ENCODE assay signal across 8 cellular contexts in the genomic region with DNA sequence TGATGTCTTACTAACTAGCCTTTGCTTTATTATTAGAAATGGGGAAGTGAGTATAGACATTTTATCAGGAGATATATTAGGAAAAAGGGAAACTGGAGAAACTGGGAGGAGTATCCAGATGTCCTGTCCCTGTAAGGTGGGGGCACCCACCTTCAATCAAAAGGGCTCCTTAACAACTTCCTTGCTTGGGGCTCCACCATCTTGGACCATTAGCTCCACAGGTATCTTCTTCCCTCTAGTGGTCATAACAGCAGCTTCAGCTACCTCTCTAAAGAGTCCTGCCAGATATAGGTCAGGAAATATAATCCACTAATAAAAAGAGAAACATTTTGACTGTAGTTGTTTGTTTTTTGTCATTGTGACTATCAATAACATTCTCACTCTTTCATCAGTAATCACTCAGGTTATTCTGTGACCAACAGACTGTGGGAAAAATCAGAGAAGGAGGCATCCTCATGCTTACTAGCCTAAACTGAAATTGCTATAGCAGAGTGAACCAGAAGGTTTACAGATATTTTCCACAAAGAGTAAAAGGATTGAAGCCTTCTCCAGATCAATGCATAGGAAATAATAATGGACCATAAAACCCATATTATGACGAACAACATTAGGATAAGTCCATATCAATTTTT. TPM values are rescaled to one million over a fixed set of nuclear protein-coding genes. Genes with fewer than 3 reads are reported as not detected.
A peak's percentile ranks its signal among the peaks of the same experiment; 100 is the strongest.
DNase-seq lines count a peak whose midpoint lies in the region; ATAC-seq, FAIRE-seq and TF ChIP-seq lines count a peak whose summit lies in the region.

No MANE protein-coding gene starts in this region.

- no peak for FAIRE-seq in A549 (lab: Jason Lieb, UNC)

- peak; percentile 85 to 92 for TF ChIP-seq RAD21 in A549 (conservative IDR thresholded peaks at IDR 0.05 in 1 of 2, IDR thresholded peaks at IDR 0.05 in 1 of 2)

- H3K27me3 ChIP-seq in spleen (replicated peaks in 1 of 7), result no peaks in the 10 kb centered on the region

- CTCF ChIA-PET in A549 (lab: Yijun Ruan, JAX), result interaction anchor here (1.1 to 3.9 kb wide), 13 partner anchors 9 to 168 kb away, joined by 3 to 44 read pairs (median 5); no protein-coding TSS in a partner anchor

- TF ChIP-seq EP300 in A549 (IDR thresholded peaks at IDR 0.05), result no peak

- no peak overlapping the region for H3K27ac ChIP-seq in A549
- H3K27ac ChIP-seq in spleen, result no peak overlapping the region

- H3K4me1 ChIP-seq in A549 (no peaks in the 10 kb centered on the region), spleen (no peaks in the 10 kb centered on the region)

- no peaks in the 10 kb centered on the region for H3K9me3 ChIP-seq in A549
- no peaks in the 10 kb centered on the region for H3K9me3 ChIP-seq in spleen

- H3K4me3 ChIP-seq in A549 (no peak overlapping the region), spleen (no peak overlapping the region)

- ATAC-seq in A549 (peak; percentile 97 to 99), GM18511 (IDR thresholded peaks at IDR 0.05; ENCODE audit: unreplicated experiment) (peak; percentile 94), HG02852 (IDR thresholded peaks at IDR 0.05; ENCODE audit: unreplicated experiment) (peak; percentile 94)

- DNase-seq in A549 (ENCODE audit: low read depth in 1 of 2, low spot score in 1 of 2) (peak; percentile 47 to 73), NCI-H524 (lab: John Stamatoyannopoulos, UW) (peak; percentile 20 to 58), fibroblast of gingiva (ENCODE audit: low read depth) (peak; percentile 39), spleen (no peak), NCI-H1436 treated with DMSO at 0.1 percent for 48 hours (lab: John Stamatoyannopoulos, UW) (no peak), anterior cingulate cortex (lab: John Stamatoyannopoulos, UW) (no peak)

- intact Hi-C loops in spleen (cut with DNase I; ENCODE audit: low total_unique reads), result no loop called here

- no peak for TF ChIP-seq POLR2A in A549 (IDR thresholded peaks at IDR 0.05; ENCODE audit: low read length)
- no peak for TF ChIP-seq POLR2A in spleen (IDR thresholded peaks at IDR 0.05)

- no peaks in the 10 kb centered on the region for H3K36me3 ChIP-seq in spleen

- WGBS in A549 (ENCODE audit: missing lambda C conversion rate), result 10% methylated on average over 1 of the region's 1 CpG
- WGBS in spleen, 5 donors, result 74 to 94% (median 87%) methylated on average over 1 of the region's 1 CpG

- TF ChIP-seq CTCF in A549 (IDR thresholded peaks at IDR 0.05) (peak; percentile 74), spleen (IDR thresholded peaks at IDR 0.05 in 8 of 11, conservative IDR thresholded peaks at IDR 0.05 in 3 of 11) (peak in 1 of 11 experiments; percentile 11)

- POLR2A ChIA-PET in A549 (lab: Yijun Ruan, JAX), result interaction anchor here (0.9 kb wide), 1 partner anchor 90 kb away, joined by 3 read pairs; no protein-coding TSS in a partner anchor

- no peak overlapping the region for H3K4me2 ChIP-seq in A549

TF ChIP-seq in A549, 52 proteins besides CTCF, POLR2A, EP300 and RAD21:
- TF ChIP-seq POLR2AphosphoS2 (conservative IDR thresholded peaks at IDR 0.05; ENCODE audit: low read length), result no peak
- TF ChIP-seq SMC3 (IDR thresholded peaks at IDR 0.05), result peak; percentile 90
- no peak for TF ChIP-seq CBX2 (IDR thresholded peaks at IDR 0.05; ENCODE audit: borderline replicate concordance, low read depth)

RNA-seq across cellular contexts. Expression of a gene that starts 10.4 kb away (rescaled TPM):
- polyA plus RNA-seq in A549 (2011; rRNA removed) (0.11 TPM in 1 of 2 replicates, not detected in the other), A549 (2017; fragmentation: RNase III; extraction: RNeasy Plus Mini Kit Qiagen cat#74134 plus additional on column Dnase treatment) (not detected in 3 replicates), spleen (not detected)
- 0.06 TPM in 1 of 2 replicates, not detected in the other for polyA plus RNA-seq in A549 (2012; cell fraction: cytosol; rRNA removed)
- not detected in 2 replicates for polyA plus RNA-seq in A549 (2012; cell fraction: nucleus; rRNA removed)
- polyA minus RNA-seq in A549 (2011; rRNA and poly(A)+ RNA removed), result 0.29 and 0.37 TPM in 2 replicates
- total RNA-seq in spleen, result not detected

RNA-seq across cellular contexts. Expression of a gene that starts 21.6 kb away (rescaled TPM):
- polyA plus RNA-seq in A549 (2011; rRNA removed) (0.24 and 0.32 TPM in 2 replicates), A549 (2017; fragmentation: RNase III; extraction: RNeasy Plus Mini Kit Qiagen cat#74134 plus additional on column Dnase treatment) (0.10 TPM in 1 of 3 replicates, not detected in the others), spleen (under 1 TPM; 0.21 to 0.37 (median 0.32) TPM)
- 0.10 and 0.15 TPM in 2 replicates for polyA plus RNA-seq in A549 (2012; cell fraction: cytosol; rRNA removed)
- 0.22 TPM in 1 of 2 replicates, not detected in the other for polyA plus RNA-seq in A549 (2012; cell fraction: nucleus; rRNA removed)
- polyA minus RNA-seq in A549 (2011; rRNA and poly(A)+ RNA removed), result 0.79 and 0.97 TPM in 2 replicates
- 1 to 10 TPM in 1 of 7 donors, under 1 TPM in 1, not detected in 5; 0.64 to 1.8 TPM for total RNA-seq in spleen

RNA-seq across cellular contexts. Expression of a gene that starts 32.8 kb away (rescaled TPM):
- not detected in 2 replicates for polyA plus RNA-seq in A549 (2011; rRNA removed)
- polyA plus RNA-seq in A549 (2012; cell fraction: cytosol; rRNA removed), result not detected in 2 replicates
- not detected in 2 replicates for polyA plus RNA-seq in A549 (2012; cell fraction: nucleus; rRNA removed)
- not detected in 3 replicates for polyA plus RNA-seq in A549 (2017; fragmentation: RNase III; extraction: RNeasy Plus Mini Kit Qiagen cat#74134 plus additional on column Dnase treatment)
- not detected in 2 replicates for polyA minus RNA-seq in A549 (2011; rRNA and poly(A)+ RNA removed)
- total RNA-seq in spleen, result not detected
- polyA plus RNA-seq in spleen, result not detected

RNA-seq across cellular contexts. Expression of a gene that starts 36.7 kb away (rescaled TPM):
- polyA plus RNA-seq in A549 (2011; rRNA removed), result not detected in 2 replicates
- polyA plus RNA-seq in A549 (2012; cell fraction: cytosol; rRNA removed), result 0.08 TPM in 1 of 2 replicates, not detected in the other
- polyA plus RNA-seq in A549 (2012; cell fraction: nucleus; rRNA removed), result not detected in 2 replicates
- not detected in 3 replicates for polyA plus RNA-seq in A549 (2017; fragmentation: RNase III; extraction: RNeasy Plus Mini Kit Qiagen cat#74134 plus additional on column Dnase treatment)
- polyA minus RNA-seq in A549 (2011; rRNA and poly(A)+ RNA removed), result not detected in 2 replicates
- total RNA-seq in spleen, result 10 to 100 TPM in 2 of 7 donors, 1 to 10 TPM in 3, not detected in 2; 1.3 to 19.6 (median 9.1) TPM
- 1 to 10 TPM in 1 of 3 donors, under 1 TPM in 1, not detected in 1; 0.29 to 4.2 TPM for polyA plus RNA-seq in spleen

RNA-seq across cellular contexts. Expression of a gene that starts 41.7 kb away (rescaled TPM):
- polyA plus RNA-seq in A549 (2011; rRNA removed) (not detected in 2 replicates), A549 (2017; fragmentation: RNase III; extraction: RNeasy Plus Mini Kit Qiagen cat#74134 plus additional on column Dnase treatment) (not detected in 3 replicates), spleen (under 1 TPM in 1 of 3 donors, not detected in 2; 0.21 TPM)
- polyA plus RNA-seq in A549 (2012; cell fraction: cytosol; rRNA removed), result not detected in 2 replicates
- not detected in 2 replicates for polyA plus RNA-seq in A549 (2012; cell fraction: nucleus; rRNA removed)
- 0.63 TPM in 1 of 2 replicates, not detected in the other for polyA minus RNA-seq in A549 (2011; rRNA and poly(A)+ RNA removed)
- total RNA-seq in spleen, result 10 to 100 TPM in 1 of 7 donors, 1 to 10 TPM in 1, not detected in 5; 1.2 to 15.0 TPM

Comparison
In these comparisons a context has a peak if more than half of its experiments do, and no peak if none do; other contexts are left out.
1. DNase-seq: peak in A549 (2 of 2), NCI-H524 (2 of 2) and fibroblast of gingiva (single experiment); none in spleen (single experiment), NCI-H1436 treated with DMSO at 0.1 percent for 48 hours (single experiment) and anterior cingulate cortex (0 of 58).
2. Peak in every context shown above with its lines, with median percentiles within 50 percentile points of each other: ATAC-seq.